In the genomic region with DNA sequence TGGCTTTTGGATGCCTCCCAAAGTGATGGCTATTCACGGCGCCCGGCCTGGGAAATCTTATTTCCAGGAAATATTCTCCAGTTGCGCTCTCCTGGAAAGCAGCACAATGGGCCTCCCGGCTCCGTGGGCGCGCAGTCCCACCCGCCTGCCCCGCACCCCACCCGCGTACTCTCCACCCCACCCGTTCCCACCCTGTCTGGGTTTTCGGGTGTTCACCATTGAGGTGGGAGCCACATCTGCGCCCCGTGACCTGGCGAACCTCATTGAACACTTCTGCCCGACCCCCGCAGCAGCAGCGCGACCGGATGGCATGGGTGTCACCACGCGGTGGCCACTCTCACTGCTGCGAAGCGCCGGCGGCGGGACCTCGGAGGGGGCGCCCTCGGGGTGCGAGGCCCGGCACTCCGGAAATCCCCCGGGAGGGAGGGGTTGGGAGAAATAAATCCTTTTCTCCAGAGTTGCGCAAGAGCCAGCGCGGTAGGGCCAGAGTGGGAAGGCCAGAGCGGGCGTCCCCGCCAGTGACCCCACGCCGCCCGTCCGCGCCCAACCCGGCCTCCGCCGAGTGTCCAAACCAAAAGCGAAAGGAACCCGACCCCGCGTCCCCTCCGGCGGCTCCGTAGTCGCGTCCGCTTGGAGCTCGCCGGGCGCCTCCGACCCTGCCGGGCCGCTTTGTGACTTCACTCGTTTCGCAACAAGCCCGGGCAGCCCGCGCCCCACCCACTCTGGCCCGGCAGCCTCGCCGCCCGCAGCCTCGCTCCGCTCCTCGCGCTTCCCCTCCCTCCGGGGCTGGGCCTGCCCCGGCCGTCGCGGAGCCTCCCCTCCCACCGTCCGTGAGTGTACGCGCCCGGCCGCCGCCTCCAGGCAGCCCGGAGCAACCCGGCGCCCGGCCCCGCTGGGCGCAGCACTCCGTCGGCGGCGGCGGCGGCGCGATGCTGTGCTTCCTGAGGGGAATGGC, we compare ENCODE assay signal across 1 cellular context.
TF ChIP-seq lines count a peak whose summit lies in the region.

A gene with protein sequence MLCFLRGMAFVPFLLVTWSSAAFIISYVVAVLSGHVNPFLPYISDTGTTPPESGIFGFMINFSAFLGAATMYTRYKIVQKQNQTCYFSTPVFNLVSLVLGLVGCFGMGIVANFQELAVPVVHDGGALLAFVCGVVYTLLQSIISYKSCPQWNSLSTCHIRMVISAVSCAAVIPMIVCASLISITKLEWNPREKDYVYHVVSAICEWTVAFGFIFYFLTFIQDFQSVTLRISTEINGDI (plus strand): TSS at position 720 of the 955 bp plus-strand sequence. CDS start 210 bp downstream, at position 930.

TF ChIP-seq in K562, 482 proteins besides CTCF, POLR2A, EP300 and RAD21 (continued from another document and continues in another):
- TF ChIP-seq, protein P1, sequence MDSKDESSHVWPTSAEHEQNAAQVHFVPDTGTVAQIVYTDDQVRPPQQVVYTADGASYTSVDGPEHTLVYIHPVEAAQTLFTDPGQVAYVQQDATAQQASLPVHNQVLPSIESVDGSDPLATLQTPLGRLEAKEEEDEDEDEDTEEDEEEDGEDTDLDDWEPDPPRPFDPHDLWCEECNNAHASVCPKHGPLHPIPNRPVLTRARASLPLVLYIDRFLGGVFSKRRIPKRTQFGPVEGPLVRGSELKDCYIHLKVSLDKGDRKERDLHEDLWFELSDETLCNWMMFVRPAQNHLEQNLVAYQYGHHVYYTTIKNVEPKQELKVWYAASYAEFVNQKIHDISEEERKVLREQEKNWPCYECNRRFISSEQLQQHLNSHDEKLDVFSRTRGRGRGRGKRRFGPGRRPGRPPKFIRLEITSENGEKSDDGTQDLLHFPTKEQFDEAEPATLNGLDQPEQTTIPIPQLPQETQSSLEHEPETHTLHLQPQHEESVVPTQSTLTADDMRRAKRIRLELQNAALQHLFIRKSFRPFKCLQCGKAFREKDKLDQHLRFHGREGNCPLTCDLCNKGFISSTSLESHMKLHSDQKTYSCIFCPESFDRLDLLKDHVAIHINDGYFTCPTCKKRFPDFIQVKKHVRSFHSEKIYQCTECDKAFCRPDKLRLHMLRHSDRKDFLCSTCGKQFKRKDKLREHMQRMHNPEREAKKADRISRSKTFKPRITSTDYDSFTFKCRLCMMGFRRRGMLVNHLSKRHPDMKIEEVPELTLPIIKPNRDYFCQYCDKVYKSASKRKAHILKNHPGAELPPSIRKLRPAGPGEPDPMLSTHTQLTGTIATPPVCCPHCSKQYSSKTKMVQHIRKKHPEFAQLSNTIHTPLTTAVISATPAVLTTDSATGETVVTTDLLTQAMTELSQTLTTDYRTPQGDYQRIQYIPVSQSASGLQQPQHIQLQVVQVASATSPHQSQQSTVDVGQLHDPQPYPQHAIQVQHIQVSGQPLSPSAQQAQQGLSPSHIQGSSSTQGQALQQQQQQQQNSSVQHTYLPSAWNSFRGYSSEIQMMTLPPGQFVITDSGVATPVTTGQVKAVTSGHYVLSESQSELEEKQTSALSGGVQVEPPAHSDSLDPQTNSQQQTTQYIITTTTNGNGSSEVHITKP (IDR thresholded peaks at IDR 0.05; ENCODE audit: partially characterized antibody), result peak; percentile 99
- no peak for TF ChIP-seq SMAD2 (IDR thresholded peaks at IDR 0.05; ENCODE audit: low read depth, low read length)
- TF ChIP-seq, protein P2, sequence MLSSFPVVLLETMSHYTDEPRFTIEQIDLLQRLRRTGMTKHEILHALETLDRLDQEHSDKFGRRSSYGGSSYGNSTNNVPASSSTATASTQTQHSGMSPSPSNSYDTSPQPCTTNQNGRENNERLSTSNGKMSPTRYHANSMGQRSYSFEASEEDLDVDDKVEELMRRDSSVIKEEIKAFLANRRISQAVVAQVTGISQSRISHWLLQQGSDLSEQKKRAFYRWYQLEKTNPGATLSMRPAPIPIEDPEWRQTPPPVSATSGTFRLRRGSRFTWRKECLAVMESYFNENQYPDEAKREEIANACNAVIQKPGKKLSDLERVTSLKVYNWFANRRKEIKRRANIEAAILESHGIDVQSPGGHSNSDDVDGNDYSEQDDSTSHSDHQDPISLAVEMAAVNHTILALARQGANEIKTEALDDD (IDR thresholded peaks at IDR 0.05), result no peak
- peak; percentile 41; the same call in 1 of the 2 replicates for TF ChIP-seq CREM (IDR thresholded peaks at IDR 0.05; ENCODE audit: low read depth)
- no peak for TF ChIP-seq ERF (CRISPR knock-in tag; IDR thresholded peaks at IDR 0.05)
- no peak for TF ChIP-seq NELFE (IDR thresholded peaks at IDR 0.05; ENCODE audit: insufficient read depth, insufficient read length)
- peak; percentile 78; the same call in 1 of the 2 replicates for TF ChIP-seq FOXP1 (CRISPR knock-in tag; IDR thresholded peaks at IDR 0.05)
- no peak for TF ChIP-seq CBX2 (IDR thresholded peaks at IDR 0.05; ENCODE audit: insufficient read depth, low read length, poor library complexity, severe bottlenecking)
- TF ChIP-seq ZNF12 (CRISPR knock-in tag; IDR thresholded peaks at IDR 0.05), result no peak
- no peak for TF ChIP-seq ZC3H8 (IDR thresholded peaks at IDR 0.05)
- TF ChIP-seq, protein P3, sequence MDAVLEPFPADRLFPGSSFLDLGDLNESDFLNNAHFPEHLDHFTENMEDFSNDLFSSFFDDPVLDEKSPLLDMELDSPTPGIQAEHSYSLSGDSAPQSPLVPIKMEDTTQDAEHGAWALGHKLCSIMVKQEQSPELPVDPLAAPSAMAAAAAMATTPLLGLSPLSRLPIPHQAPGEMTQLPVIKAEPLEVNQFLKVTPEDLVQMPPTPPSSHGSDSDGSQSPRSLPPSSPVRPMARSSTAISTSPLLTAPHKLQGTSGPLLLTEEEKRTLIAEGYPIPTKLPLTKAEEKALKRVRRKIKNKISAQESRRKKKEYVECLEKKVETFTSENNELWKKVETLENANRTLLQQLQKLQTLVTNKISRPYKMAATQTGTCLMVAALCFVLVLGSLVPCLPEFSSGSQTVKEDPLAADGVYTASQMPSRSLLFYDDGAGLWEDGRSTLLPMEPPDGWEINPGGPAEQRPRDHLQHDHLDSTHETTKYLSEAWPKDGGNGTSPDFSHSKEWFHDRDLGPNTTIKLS (IDR thresholded peaks at IDR 0.05; ENCODE audit: borderline replicate concordance, low read depth), result 0 out of 2 replicates have a peak, but pooled peaks have one; percentile 53
- no peak; the same call in 1 of the 2 replicates for TF ChIP-seq ZNF583 (CRISPR knock-in tag; IDR thresholded peaks at IDR 0.05)
- TF ChIP-seq ZKSCAN3 (CRISPR knock-in tag; IDR thresholded peaks at IDR 0.05), result no peak
- no peak; the same call in 1 of the 2 replicates for TF ChIP-seq ZBTB17 (CRISPR knock-in tag; IDR thresholded peaks at IDR 0.05)
- TF ChIP-seq SAFB (IDR thresholded peaks at IDR 0.05; ENCODE audit: borderline replicate concordance, low read depth, low read length), result peak; percentile 42
- TF ChIP-seq STAT5B (CRISPR knock-in tag; IDR thresholded peaks at IDR 0.05), result no peak
- TF ChIP-seq, protein P4, sequence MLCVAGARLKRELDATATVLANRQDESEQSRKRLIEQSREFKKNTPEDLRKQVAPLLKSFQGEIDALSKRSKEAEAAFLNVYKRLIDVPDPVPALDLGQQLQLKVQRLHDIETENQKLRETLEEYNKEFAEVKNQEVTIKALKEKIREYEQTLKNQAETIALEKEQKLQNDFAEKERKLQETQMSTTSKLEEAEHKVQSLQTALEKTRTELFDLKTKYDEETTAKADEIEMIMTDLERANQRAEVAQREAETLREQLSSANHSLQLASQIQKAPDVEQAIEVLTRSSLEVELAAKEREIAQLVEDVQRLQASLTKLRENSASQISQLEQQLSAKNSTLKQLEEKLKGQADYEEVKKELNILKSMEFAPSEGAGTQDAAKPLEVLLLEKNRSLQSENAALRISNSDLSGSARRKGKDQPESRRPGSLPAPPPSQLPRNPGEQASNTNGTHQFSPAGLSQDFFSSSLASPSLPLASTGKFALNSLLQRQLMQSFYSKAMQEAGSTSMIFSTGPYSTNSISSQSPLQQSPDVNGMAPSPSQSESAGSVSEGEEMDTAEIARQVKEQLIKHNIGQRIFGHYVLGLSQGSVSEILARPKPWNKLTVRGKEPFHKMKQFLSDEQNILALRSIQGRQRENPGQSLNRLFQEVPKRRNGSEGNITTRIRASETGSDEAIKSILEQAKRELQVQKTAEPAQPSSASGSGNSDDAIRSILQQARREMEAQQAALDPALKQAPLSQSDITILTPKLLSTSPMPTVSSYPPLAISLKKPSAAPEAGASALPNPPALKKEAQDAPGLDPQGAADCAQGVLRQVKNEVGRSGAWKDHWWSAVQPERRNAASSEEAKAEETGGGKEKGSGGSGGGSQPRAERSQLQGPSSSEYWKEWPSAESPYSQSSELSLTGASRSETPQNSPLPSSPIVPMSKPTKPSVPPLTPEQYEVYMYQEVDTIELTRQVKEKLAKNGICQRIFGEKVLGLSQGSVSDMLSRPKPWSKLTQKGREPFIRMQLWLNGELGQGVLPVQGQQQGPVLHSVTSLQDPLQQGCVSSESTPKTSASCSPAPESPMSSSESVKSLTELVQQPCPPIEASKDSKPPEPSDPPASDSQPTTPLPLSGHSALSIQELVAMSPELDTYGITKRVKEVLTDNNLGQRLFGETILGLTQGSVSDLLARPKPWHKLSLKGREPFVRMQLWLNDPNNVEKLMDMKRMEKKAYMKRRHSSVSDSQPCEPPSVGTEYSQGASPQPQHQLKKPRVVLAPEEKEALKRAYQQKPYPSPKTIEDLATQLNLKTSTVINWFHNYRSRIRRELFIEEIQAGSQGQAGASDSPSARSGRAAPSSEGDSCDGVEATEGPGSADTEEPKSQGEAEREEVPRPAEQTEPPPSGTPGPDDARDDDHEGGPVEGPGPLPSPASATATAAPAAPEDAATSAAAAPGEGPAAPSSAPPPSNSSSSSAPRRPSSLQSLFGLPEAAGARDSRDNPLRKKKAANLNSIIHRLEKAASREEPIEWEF (CRISPR knock-in tag; IDR thresholded peaks at IDR 0.05), result peak; percentile 52; the same call in 1 of the 2 replicates
- TF ChIP-seq, protein P5, sequence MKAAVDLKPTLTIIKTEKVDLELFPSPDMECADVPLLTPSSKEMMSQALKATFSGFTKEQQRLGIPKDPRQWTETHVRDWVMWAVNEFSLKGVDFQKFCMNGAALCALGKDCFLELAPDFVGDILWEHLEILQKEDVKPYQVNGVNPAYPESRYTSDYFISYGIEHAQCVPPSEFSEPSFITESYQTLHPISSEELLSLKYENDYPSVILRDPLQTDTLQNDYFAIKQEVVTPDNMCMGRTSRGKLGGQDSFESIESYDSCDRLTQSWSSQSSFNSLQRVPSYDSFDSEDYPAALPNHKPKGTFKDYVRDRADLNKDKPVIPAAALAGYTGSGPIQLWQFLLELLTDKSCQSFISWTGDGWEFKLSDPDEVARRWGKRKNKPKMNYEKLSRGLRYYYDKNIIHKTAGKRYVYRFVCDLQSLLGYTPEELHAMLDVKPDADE (conservative IDR thresholded peaks at IDR 0.05; ENCODE audit: control insufficient read depth, low read depth, low read length), result peak; percentile 21; the same call in 1 of the 2 replicates
- TF ChIP-seq, protein P6, sequence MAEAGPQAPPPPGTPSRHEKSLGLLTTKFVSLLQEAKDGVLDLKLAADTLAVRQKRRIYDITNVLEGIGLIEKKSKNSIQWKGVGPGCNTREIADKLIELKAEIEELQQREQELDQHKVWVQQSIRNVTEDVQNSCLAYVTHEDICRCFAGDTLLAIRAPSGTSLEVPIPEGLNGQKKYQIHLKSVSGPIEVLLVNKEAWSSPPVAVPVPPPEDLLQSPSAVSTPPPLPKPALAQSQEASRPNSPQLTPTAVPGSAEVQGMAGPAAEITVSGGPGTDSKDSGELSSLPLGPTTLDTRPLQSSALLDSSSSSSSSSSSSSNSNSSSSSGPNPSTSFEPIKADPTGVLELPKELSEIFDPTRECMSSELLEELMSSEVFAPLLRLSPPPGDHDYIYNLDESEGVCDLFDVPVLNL (CRISPR knock-in tag; IDR thresholded peaks at IDR 0.05; ENCODE audit: low read depth), result no peak
- no peak for TF ChIP-seq ZBTB1 (CRISPR knock-in tag; IDR thresholded peaks at IDR 0.05; ENCODE audit: borderline replicate concordance, low read depth)
- TF ChIP-seq CREB1 (IDR thresholded peaks at IDR 0.05), result peak; percentile 48
- no peak for TF ChIP-seq CREB1 (CRISPR knock-in tag; IDR thresholded peaks at IDR 0.05)
- no peak for TF ChIP-seq MYBL2 (IDR thresholded peaks at IDR 0.05; ENCODE audit: low read depth)
- TF ChIP-seq MYBL2 (CRISPR knock-in tag; IDR thresholded peaks at IDR 0.05; ENCODE audit: borderline replicate concordance), result no peak
- TF ChIP-seq TEAD2 (tag; IDR thresholded peaks at IDR 0.05), result no peak
- no peak for TF ChIP-seq MECOM (CRISPR knock-in tag; IDR thresholded peaks at IDR 0.05)
- TF ChIP-seq MTA1 (IDR thresholded peaks at IDR 0.05; ENCODE audit: borderline replicate concordance), result no peak
- no peak for TF ChIP-seq ILK (tag; IDR thresholded peaks at IDR 0.05; ENCODE audit: borderline replicate concordance, low read depth)
- TF ChIP-seq, protein P7, sequence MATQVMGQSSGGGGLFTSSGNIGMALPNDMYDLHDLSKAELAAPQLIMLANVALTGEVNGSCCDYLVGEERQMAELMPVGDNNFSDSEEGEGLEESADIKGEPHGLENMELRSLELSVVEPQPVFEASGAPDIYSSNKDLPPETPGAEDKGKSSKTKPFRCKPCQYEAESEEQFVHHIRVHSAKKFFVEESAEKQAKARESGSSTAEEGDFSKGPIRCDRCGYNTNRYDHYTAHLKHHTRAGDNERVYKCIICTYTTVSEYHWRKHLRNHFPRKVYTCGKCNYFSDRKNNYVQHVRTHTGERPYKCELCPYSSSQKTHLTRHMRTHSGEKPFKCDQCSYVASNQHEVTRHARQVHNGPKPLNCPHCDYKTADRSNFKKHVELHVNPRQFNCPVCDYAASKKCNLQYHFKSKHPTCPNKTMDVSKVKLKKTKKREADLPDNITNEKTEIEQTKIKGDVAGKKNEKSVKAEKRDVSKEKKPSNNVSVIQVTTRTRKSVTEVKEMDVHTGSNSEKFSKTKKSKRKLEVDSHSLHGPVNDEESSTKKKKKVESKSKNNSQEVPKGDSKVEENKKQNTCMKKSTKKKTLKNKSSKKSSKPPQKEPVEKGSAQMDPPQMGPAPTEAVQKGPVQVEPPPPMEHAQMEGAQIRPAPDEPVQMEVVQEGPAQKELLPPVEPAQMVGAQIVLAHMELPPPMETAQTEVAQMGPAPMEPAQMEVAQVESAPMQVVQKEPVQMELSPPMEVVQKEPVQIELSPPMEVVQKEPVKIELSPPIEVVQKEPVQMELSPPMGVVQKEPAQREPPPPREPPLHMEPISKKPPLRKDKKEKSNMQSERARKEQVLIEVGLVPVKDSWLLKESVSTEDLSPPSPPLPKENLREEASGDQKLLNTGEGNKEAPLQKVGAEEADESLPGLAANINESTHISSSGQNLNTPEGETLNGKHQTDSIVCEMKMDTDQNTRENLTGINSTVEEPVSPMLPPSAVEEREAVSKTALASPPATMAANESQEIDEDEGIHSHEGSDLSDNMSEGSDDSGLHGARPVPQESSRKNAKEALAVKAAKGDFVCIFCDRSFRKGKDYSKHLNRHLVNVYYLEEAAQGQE (CRISPR knock-in tag; IDR thresholded peaks at IDR 0.05; ENCODE audit: low read depth), result peak; percentile 69; the same call in 1 of the 2 replicates
- TF ChIP-seq IFI16 (CRISPR knock-in tag; IDR thresholded peaks at IDR 0.05), result no peak
- peak; percentile 10; the same call in 1 of the 2 replicates for TF ChIP-seq NFE2 (IDR thresholded peaks at IDR 0.05; ENCODE audit: low read depth)
- TF ChIP-seq CBX3 (IDR thresholded peaks at IDR 0.05; ENCODE audit: borderline replicate concordance in 1 of 2, low read length in 2 of 2), result peak in 1 of 2 experiments; percentile 56; a peak in 2 of 3 replicates
- no peak for TF ChIP-seq ZNF174 (CRISPR knock-in tag; IDR thresholded peaks at IDR 0.05)
- peak; percentile 79 for TF ChIP-seq MYC (IDR thresholded peaks at IDR 0.05; ENCODE audit: low read depth, low read length)
- TF ChIP-seq MYC (CRISPR knock-in tag; IDR thresholded peaks at IDR 0.05; ENCODE audit: borderline replicate concordance, low read depth), result peak; percentile 90; the same call in 1 of the 2 replicates
- TF ChIP-seq ZZZ3 (IDR thresholded peaks at IDR 0.05), result no peak
- no peak for TF ChIP-seq ZNF778 (CRISPR knock-in tag; IDR thresholded peaks at IDR 0.05)
- TF ChIP-seq NR1H2 (CRISPR knock-in tag; IDR thresholded peaks at IDR 0.05), result no peak; the same call in 1 of the 2 replicates
